ENCODE assay signal across 24 cellular contexts in genomic region chr4:4424499-4425115, GRCh38. TPM values are rescaled to one million over a fixed set of nuclear protein-coding genes. Genes with fewer than 3 reads are reported as not detected.
"Had no signal": no experiment of that assay in that cellular context is flagged by ENCODE, and none has a peak within 500 bp of the region (broad histone marks: within the 10 kb centered on the region; RNA-seq: fewer than 3 reads in every experiment).

No MANE protein-coding gene starts in this region.

- H3K27me3 Mint-ChIP-seq: activated B cell treated with CpG ODN at 0.5 μM for 24 hours; activated naive CD8-positive, alpha-beta T cell treated with anti-CD3 and anti-CD28 coated beads, Interleukin-2, amount 50 U/mL, for 24 hours; effector memory CD8-positive, alpha-beta T cell had no signal

- H3K4me1 Mint-ChIP-seq: activated B cell treated with CpG ODN at 0.5 μM for 24 hours, immature natural killer cell had no signal

- ATAC-seq: activated naive CD8-positive, alpha-beta T cell treated with anti-CD3 and anti-CD28 coated beads, Interleukin-2, amount 50 U/mL, for 24 hours; activated T-cell treated with anti-CD3 and anti-CD28 coated beads, Interleukin-2, amount 50 U/mL, for 4 hours; effector memory CD8-positive, alpha-beta T cell; mucosa of descending colon; sciatic nerve had no signal

- H3K9me3 Mint-ChIP-seq: activated B cell treated with CpG ODN at 0.5 μM for 24 hours; activated naive CD4-positive, alpha-beta T cell treated with anti-CD3 and anti-CD28 coated beads for 36 hours; activated naive CD8-positive, alpha-beta T cell treated with anti-CD3 and anti-CD28 coated beads, Interleukin-2, amount 50 U/mL, for 24 hours; activated T-cell treated with anti-CD3 and anti-CD28 coated beads, Interleukin-2, amount 50 U/mL, for 4 hours; effector memory CD8-positive, alpha-beta T cell; immature natural killer cell; nephron progenitor cell had no signal

- H3K27ac Mint-ChIP-seq: activated B cell treated with CpG ODN at 0.5 μM for 24 hours; activated naive CD4-positive, alpha-beta T cell treated with anti-CD3 and anti-CD28 coated beads for 36 hours; activated naive CD8-positive, alpha-beta T cell treated with anti-CD3 and anti-CD28 coated beads, Interleukin-2, amount 50 U/mL, for 24 hours; nephron progenitor cell had no signal

- DNase-seq: activated B cell treated with CpG ODN at 0.5 μM for 24 hours; activated CD4-positive, alpha-beta T cell treated with anti-CD3 and anti-CD28 coated beads for 4 hours; activated CD4-positive, alpha-beta T cell treated with anti-CD3 and anti-CD28 coated beads, Interleukin-2, amount 50 U/mL, for 48 hours; activated effector memory CD4-positive, alpha-beta T cell treated with Interleukin-2 at 50 U/mL for 16 hours; activated naive CD4-positive, alpha-beta T cell treated with anti-CD3 and anti-CD28 coated beads for 36 hours; activated naive CD8-positive, alpha-beta T cell treated with anti-CD3 and anti-CD28 coated beads, Interleukin-2, amount 50 U/mL, for 24 hours; activated T-cell treated with anti-CD3 and anti-CD28 coated beads, Interleukin-2, amount 50 U/mL, for 4 hours; central memory CD4-positive, alpha-beta T cell; effector memory CD8-positive, alpha-beta T cell; glutamatergic neuron; immature natural killer cell; kidney glomerular epithelial cell; left ventricle myocardium inferior; mucosa of descending colon; nephron progenitor cell; nucleus accumbens; small intestine; stimulated activated CD4-positive, alpha-beta T cell treated with anti-CD3 and anti-CD28 coated beads, Interleukin-2, amount 100 ng/mL, for 24 hours; stimulated activated naive CD4-positive, alpha-beta T cell; T-helper 1 cell; T-helper 9 cell; upper lobe of left lung had no signal

- H3K4me3 Mint-ChIP-seq: activated B cell treated with CpG ODN at 0.5 μM for 24 hours; activated naive CD4-positive, alpha-beta T cell treated with anti-CD3 and anti-CD28 coated beads for 36 hours; activated naive CD8-positive, alpha-beta T cell treated with anti-CD3 and anti-CD28 coated beads, Interleukin-2, amount 50 U/mL, for 24 hours; activated T-cell treated with anti-CD3 and anti-CD28 coated beads, Interleukin-2, amount 50 U/mL, for 4 hours; effector memory CD8-positive, alpha-beta T cell; immature natural killer cell; nephron progenitor cell had no signal

RNA-seq across cellular contexts. Expression of gene NSG1, which starts 37.7 kb away (rescaled TPM):
- total RNA-seq: activated B cell treated with CpG ODN at 0.5 μM for 24 hours, SJSA1 had no signal
